Comparison of ENCODE assay signal across 8 cellular contexts in the genomic region with DNA sequence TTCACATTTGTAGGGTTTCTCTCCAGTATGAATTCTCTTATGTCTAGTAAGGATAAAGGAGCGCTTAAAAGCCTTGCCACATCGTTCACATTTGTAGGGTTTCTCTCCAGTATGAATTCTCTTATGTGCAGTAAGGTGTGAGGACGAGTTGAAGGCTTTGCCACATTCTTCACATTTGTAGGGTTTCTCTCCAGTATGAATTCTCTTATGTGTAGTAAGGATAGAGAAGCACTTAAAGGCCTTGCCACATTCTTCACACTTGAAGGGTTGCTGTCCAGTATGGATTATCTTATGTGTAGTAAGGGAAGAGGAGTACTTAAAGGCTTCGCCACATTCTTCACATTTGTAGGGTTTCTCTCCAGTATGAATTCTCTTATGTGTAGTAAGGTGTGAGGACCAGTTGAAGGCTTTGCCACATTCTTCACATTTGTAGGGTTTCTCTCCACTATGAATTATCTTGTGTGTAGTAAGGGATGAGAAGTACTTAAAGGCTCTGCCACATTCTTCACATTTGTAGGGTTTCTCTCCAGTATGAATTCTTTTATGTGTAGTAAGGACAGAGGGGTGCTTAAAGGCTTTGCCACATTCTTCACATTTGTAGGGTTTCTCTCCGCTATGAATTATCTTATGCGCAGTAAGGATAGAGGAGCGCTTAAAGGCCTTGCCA. TPM values are rescaled to one million over a fixed set of nuclear protein-coding genes. Genes with fewer than 3 reads are reported as not detected.
DNase-seq lines count a peak whose midpoint lies in the region; ATAC-seq, FAIRE-seq and TF ChIP-seq lines count a peak whose summit lies in the region.
"Not testable (repeated sequence)": the region's sequence is repeated elsewhere in the genome, so short reads cannot be mapped to it uniquely, and the experiment has no call there.
"Had no signal": no experiment of that assay in that cellular context is flagged by ENCODE, and none has a peak within 500 bp of the region (broad histone marks: within the 10 kb centered on the region; RNA-seq: fewer than 3 reads in every experiment).

No MANE protein-coding gene starts in this region.

- H3K4me1 Mint-ChIP-seq in CD8-positive, alpha-beta memory T cell; mesothelial cell of epicardium: not testable (repeated sequence)

- FAIRE-seq in K562 (lab: Jason Lieb, UNC) = not testable (repeated sequence)

- not testable (repeated sequence) for TF ChIP-seq RAD21 in HCT116 (IDR thresholded peaks at IDR 0.05; ENCODE audit: low read depth); K562 (CRISPR knock-in tag; conservative IDR thresholded peaks at IDR 0.05 in 1 of 2, IDR thresholded peaks at IDR 0.05 in 1 of 2)

- H3K9me1 ChIP-seq in K562 (ENCODE audit: control insufficient read depth, insufficient read depth, low read length) = not testable (repeated sequence)

- not testable (repeated sequence) for H4K20me1 ChIP-seq in HCT116 (ENCODE audit: insufficient read depth); K562 (replicated peaks; ENCODE audit: control insufficient read depth, insufficient read depth, low read length); hepatocyte (ENCODE audit: insufficient read depth, poor library complexity, severe bottlenecking); smooth muscle cell (ENCODE audit: low read depth)

- H3K27ac ChIP-seq in CD8-positive, alpha-beta memory T cell (ENCODE audit: low read depth, low read length); HCT116 (ENCODE audit: low read depth, low read length); K562 (ENCODE audit: extremely low read depth, low read depth, low read length); hepatocyte; smooth muscle cell (ENCODE audit: low read depth): not testable (repeated sequence)

- WGBS in K562 (ENCODE audit: insufficient coverage, low coverage, missing lambda C conversion rate) = 5% methylated on average over 7 of the region's 7 CpGs
- WGBS in hepatocyte (ENCODE audit: low lambda C conversion rate, missing lambda C conversion rate) = 97% methylated on average over 7 of the region's 7 CpGs
- WGBS in smooth muscle cell (ENCODE audit: low lambda C conversion rate) = 96% methylated on average over 7 of the region's 7 CpGs

- peaks cover 42 to 94% (median 84%) of the 10 kb centered on the region in 5 donors for H3K9me3 Mint-ChIP-seq in CD8-positive, alpha-beta memory T cell
- peaks cover 52% of the 10 kb centered on the region for H3K9me3 Mint-ChIP-seq in mesothelial cell of epicardium

- BruUV-seq in HCT116 (replicated peaks; lab: Mats Ljungman, UMichigan); K562 (replicated peaks; lab: Mats Ljungman, UMichigan): not testable (repeated sequence)

- not testable (repeated sequence) for H3K27ac Mint-ChIP-seq in CD8-positive, alpha-beta memory T cell
- H3K27ac Mint-ChIP-seq in mesothelial cell of epicardium = peak overlapping the region; percentile 37

- not testable (repeated sequence) for TF ChIP-seq CTCF in HCT116 (IDR thresholded peaks at IDR 0.05 in 2 of 3, conservative IDR thresholded peaks at IDR 0.05 in 1 of 3; ENCODE audit: borderline replicate concordance in 1 of 3, insufficient read depth in 1 of 3, low read depth in 2 of 3, low read length in 2 of 3); K562 (IDR thresholded peaks at IDR 0.05 in 2 of 3, conservative IDR thresholded peaks at IDR 0.05 in 1 of 3; ENCODE audit: insufficient read depth in 2 of 3, low read depth in 1 of 3, low read length in 3 of 3); hepatocyte (IDR thresholded peaks at IDR 0.05; ENCODE audit: poor library complexity); mesothelial cell of epicardium (IDR thresholded peaks at IDR 0.05; ENCODE audit: unreplicated experiment); smooth muscle cell (IDR thresholded peaks at IDR 0.05; ENCODE audit: borderline replicate concordance, insufficient read depth, poor library complexity, severe bottlenecking)

- H3K4me2 ChIP-seq in HCT116 (ENCODE audit: low read length); K562 (ENCODE audit: insufficient read depth, low read length); hepatocyte; smooth muscle cell: not testable (repeated sequence)

- not testable (repeated sequence) for H3K27me3 ChIP-seq in CD8-positive, alpha-beta memory T cell (ENCODE audit: insufficient read depth, low read length, poor library complexity, severe bottlenecking); HCT116 (ENCODE audit: insufficient read depth, low read length); K562 (ENCODE audit: control insufficient read depth in 2 of 2, insufficient read depth in 2 of 2, low read length in 2 of 2); hepatocyte; smooth muscle cell (ENCODE audit: low read depth)

- POLR2A ChIA-PET in CD8-positive, alpha-beta memory T cell (lab: Charles Lee); HCT116 (lab: Charles Lee); K562 (lab: Yijun Ruan, JAX): not testable (repeated sequence)

- H3K36me3 ChIP-seq in CD8-positive, alpha-beta memory T cell (ENCODE audit: insufficient read depth, low read length) = peaks cover 45% of the 10 kb centered on the region
- H3K36me3 ChIP-seq in HCT116 (ENCODE audit: control insufficient read depth in 1 of 2, insufficient read depth in 2 of 2, low read length in 2 of 2); K562 (ENCODE audit: control insufficient read depth, insufficient read depth, low read length): not testable (repeated sequence)
- H3K36me3 ChIP-seq in hepatocyte (replicated peaks; ENCODE audit: insufficient read depth, low read depth) = peaks cover 60% of the 10 kb centered on the region
- peaks cover 70% of the 10 kb centered on the region for H3K36me3 ChIP-seq in smooth muscle cell (ENCODE audit: low read depth)

- not testable (repeated sequence) for H3F3A ChIP-seq in smooth muscle cell (ENCODE audit: low read depth)

- H3K9me2 ChIP-seq in HCT116 (ENCODE audit: insufficient read depth); hepatocyte (replicated peaks; ENCODE audit: insufficient read depth): not testable (repeated sequence)

- TF ChIP-seq EP300 in K562 (IDR thresholded peaks at IDR 0.05; ENCODE audit: low read length) = not testable (repeated sequence)

- not testable (repeated sequence) for H3K4me1 ChIP-seq in CD8-positive, alpha-beta memory T cell (ENCODE audit: insufficient read depth, low read length); HCT116 (ENCODE audit: control insufficient read depth in 1 of 2, insufficient read depth in 2 of 2, low read length in 2 of 2); K562 (replicated peaks in 1 of 2; ENCODE audit: control insufficient read depth in 2 of 2, insufficient read depth in 2 of 2, low read length in 2 of 2); hepatocyte (ENCODE audit: insufficient read depth); smooth muscle cell (ENCODE audit: low read depth)

- intact Hi-C loops in HCT116 (cut with micrococcal nuclease); K562 (cut with micrococcal nuclease): not testable (repeated sequence)

- TF ChIP-seq POLR2A in HCT116 (IDR thresholded peaks at IDR 0.05; ENCODE audit: borderline replicate concordance, extremely low read depth, insufficient read depth, insufficient read length); K562 (conservative IDR thresholded peaks at IDR 0.05): not testable (repeated sequence)

- DNase-seq in CD8-positive, alpha-beta memory T cell; HCT116 (ENCODE audit: low read depth, low spot score); K562 (ENCODE audit: extremely low read depth in 1 of 4, low spot score in 3 of 4); hepatocyte (ENCODE audit: low spot score); mesothelial cell of epicardium (ENCODE audit: low spot score in 2 of 2, unreplicated experiment in 2 of 2); smooth muscle cell (lab: John Stamatoyannopoulos, UW; ENCODE audit: unreplicated experiment): not testable (repeated sequence)
- DNase-seq in OCI-M1 (lab: John Stamatoyannopoulos, UW) = peak; percentile 27

- in situ Hi-C loops in K562 (cut with MboI) = not testable (repeated sequence)

- H3K4me3 ChIP-seq in CD8-positive, alpha-beta memory T cell (ENCODE audit: low read length) = peak overlapping the region; percentile 18
- H3K4me3 ChIP-seq in HCT116 (replicated peaks in 1 of 2; ENCODE audit: low read depth in 1 of 2, low read length in 2 of 2); K562: not testable (repeated sequence)
- H3K4me3 ChIP-seq in hepatocyte (peak overlapping the region; percentile 21), smooth muscle cell (peak overlapping the region; percentile 29)

- RAD21 ChIA-PET in HCT116 (lab: Charles Lee; ENCODE audit: low non-redundant PET in 1 of 2, low total read pairs in 2 of 2, uncharacterized antibody in 2 of 2, unreplicated experiment in 2 of 2) = not testable (repeated sequence)

- H3K79me2 ChIP-seq in HCT116 (ENCODE audit: insufficient read depth, low read length); K562 (ENCODE audit: control insufficient read depth, insufficient read depth, low read length); hepatocyte; smooth muscle cell (ENCODE audit: low read depth): not testable (repeated sequence)

- not testable (repeated sequence) for H2AFZ ChIP-seq in HCT116 (ENCODE audit: low read depth, low read length, poor library complexity, severe bottlenecking); K562 (ENCODE audit: low read depth, low read length); hepatocyte; smooth muscle cell (ENCODE audit: low read depth)

- ATAC-seq in HCT116, K562: not testable (repeated sequence)

- peaks cover 42 to 68% (median 61%) of the 10 kb centered on the region in 3 donors for H3K36me3 Mint-ChIP-seq in CD8-positive, alpha-beta memory T cell
- H3K36me3 Mint-ChIP-seq in mesothelial cell of epicardium = peaks cover 71% of the 10 kb centered on the region

- H3K27me3 Mint-ChIP-seq in CD8-positive, alpha-beta memory T cell; mesothelial cell of epicardium (ENCODE audit: low read depth): not testable (repeated sequence)

- peak overlapping the region in 1 of 7 donors; percentile 5 for H3K4me3 Mint-ChIP-seq in CD8-positive, alpha-beta memory T cell
- H3K4me3 Mint-ChIP-seq in mesothelial cell of epicardium = not testable (repeated sequence)

- CTCF ChIA-PET in CD8-positive, alpha-beta memory T cell (lab: Charles Lee); HCT116 (lab: Charles Lee); K562 (lab: Yijun Ruan, JAX; ENCODE audit: low intra/inter-chr PET ratio): not testable (repeated sequence)

- H3K9ac ChIP-seq in HCT116 (ENCODE audit: low read length); K562 (ENCODE audit: insufficient read depth in 1 of 2, low read depth in 2 of 2, low read length in 2 of 2); smooth muscle cell (ENCODE audit: low read depth): not testable (repeated sequence)

- peaks cover 62% of the 10 kb centered on the region for H3K9me3 ChIP-seq in CD8-positive, alpha-beta memory T cell (ENCODE audit: low read length)
- H3K9me3 ChIP-seq in HCT116 (ENCODE audit: control insufficient read depth in 1 of 2, insufficient read depth in 1 of 2, low read depth in 1 of 2, low read length in 2 of 2); K562 (replicated peaks; ENCODE audit: control insufficient read depth, insufficient read depth, low read depth, low read length): not testable (repeated sequence)
- peaks cover 94% of the 10 kb centered on the region for H3K9me3 ChIP-seq in hepatocyte (ENCODE audit: low read depth)
- H3K9me3 ChIP-seq in smooth muscle cell (replicated peaks; ENCODE audit: low read depth) = peaks cover 86% of the 10 kb centered on the region

RNA-seq across cellular contexts. Expression of a gene that starts 20.8 kb away (rescaled TPM):
- 10 to 100 TPM; 12.5 to 14.3 TPM for total RNA-seq in CD8-positive, alpha-beta memory T cell
- polyA plus RNA-seq in CD8-positive, alpha-beta memory T cell = 14.0 TPM
- not detected for total RNA-seq in HCT116 (2021; ENCODE audit: unreplicated experiment)
- not detected in 2 replicates for polyA plus RNA-seq in HCT116 (2012)
- 0.26 TPM in 1 of 2 replicates, not detected in the other for total RNA-seq in K562 (2011; cell fraction: chromatin; rRNA removed; ENCODE audit: low replicate concordance)
- 0.83 and 0.92 TPM in 2 replicates for total RNA-seq in K562 (2011; cell fraction: nucleolus; rRNA removed)
- total RNA-seq in K562 (2011; cell fraction: nucleoplasm; rRNA removed) = not detected in 2 replicates
- 0.09 and 0.16 TPM in 2 replicates for total RNA-seq in K562 (2014; rRNA removed)
- total RNA-seq in K562 (2014; rRNA removed; fragmentation: Illumina TruSeq; extraction: Trizol) = 0.15 and 0.16 TPM in 2 replicates
- total RNA-seq in K562 (2015; rRNA removed; fragmentation: Illumina TruSeq; extraction: Trizol) = 0.18 and 0.19 TPM in 2 replicates
- total RNA-seq in K562 (2021) = 0.09 and 0.38 TPM in 2 replicates
- 0.04 and 0.32 TPM in 2 replicates for polyA plus RNA-seq in K562 (2011; rRNA removed)
- polyA plus RNA-seq in K562 (2011; cell fraction: cytosol; rRNA removed) = 0.03 and 0.04 TPM in 2 replicates
- polyA plus RNA-seq in K562 (2011; cell fraction: nucleus; rRNA removed) = 0.40 TPM in 1 of 2 replicates, not detected in the other
- 0.08 and 0.36 TPM in 2 replicates for polyA plus RNA-seq in K562 (2012)
- polyA plus RNA-seq in K562 (2014; fragmentation: Illumina TruSeq; extraction: Trizol) = 0.10 and 0.37 TPM in 2 replicates
- polyA plus RNA-seq in K562 (2014; fragmentation: Nextera tagmentation; extraction: Ambion mirVana) = under 1 TPM in 1 of 2 experiments, not detected in 1; 0.01 TPM
- 0.04 and 0.08 TPM in 2 replicates for polyA plus RNA-seq in K562 (2014; rRNA removed)
- 0.46 TPM in 1 of 2 replicates, not detected in the other for polyA minus RNA-seq in K562 (2011; rRNA and poly(A)+ RNA removed)
- polyA minus RNA-seq in K562 (2011; cell fraction: cytosol; rRNA and poly(A)+ RNA removed) = not detected in 2 replicates
- polyA minus RNA-seq in K562 (2011; cell fraction: nucleus; rRNA and poly(A)+ RNA removed) = 0.27 and 0.33 TPM in 2 replicates
- total RNA-seq in hepatocyte = 28.2 and 34.0 TPM in 2 replicates
- polyA plus RNA-seq in hepatocyte = 9.1 and 9.9 TPM in 2 replicates
- total RNA-seq in mesothelial cell of epicardium = 31.1 to 33.3 TPM (median 32.4 TPM) in 3 replicates
- 19.4 and 26.6 TPM in 2 replicates for total RNA-seq in smooth muscle cell
- polyA plus RNA-seq in smooth muscle cell = 4.7 and 4.8 TPM in 2 replicates
- total RNA-seq: NCI-H460 had no signal

Comparison
In these comparisons a context has a peak if more than half of its experiments do, and no peak if none do; other contexts are left out.
1. RNA of a gene that starts 20.8 kb away (total RNA-seq): 31.1 to 33.3 TPM in mesothelial cell of epicardium, 28.2 to 34.0 TPM in hepatocyte, 19.4 to 26.6 TPM in smooth muscle cell and 12.5 to 14.3 TPM in CD8-positive, alpha-beta memory T cell; not detected in HCT116 (single experiment) and 0.09 to 0.92 TPM in K562; every median in the first group is over 4 times any median in the second.